ENCODE assay signal across 12 cellular contexts in the genomic region with DNA sequence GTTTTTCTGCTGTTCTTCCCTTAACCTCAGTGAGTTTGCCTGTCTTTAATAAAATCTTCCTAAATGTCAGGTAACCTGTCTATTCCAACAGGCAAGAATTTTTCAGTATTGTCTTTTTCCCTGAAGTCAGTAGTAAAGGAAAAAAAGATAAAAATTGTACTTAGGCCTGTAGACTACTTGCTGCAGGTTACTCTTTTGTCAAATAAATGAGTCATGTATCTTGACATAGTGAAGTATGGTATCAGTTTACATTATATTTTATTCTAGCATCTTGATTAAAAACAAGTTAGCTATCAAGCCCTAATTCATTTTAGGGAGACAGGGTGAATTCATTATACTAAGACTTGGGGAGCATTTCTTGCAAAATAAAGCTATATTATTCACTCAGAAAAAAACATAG.
"Had no signal": no experiment of that assay in that cellular context is flagged by ENCODE, and none has a peak within 500 bp of the region (broad histone marks: within the 10 kb centered on the region; RNA-seq: fewer than 3 reads in every experiment).

No MANE protein-coding gene starts in this region.

- H3K27ac Mint-ChIP-seq: activated T-helper 1 cell treated with anti-CD3 and anti-CD28 coated beads, Interleukin-12 subunit alpha, Interleukin-12 subunit beta, Interleukin-2, Interleukin-4 antibody, amounts not matched to agents 30 ng/mL and 10 ng/mL and 1 ng/mL, durations not matched to agents 14 hours and 24 hours and 36 hours had no signal

- H3K4me3 ChIP-seq: heart right ventricle, left ventricle myocardium inferior, skin epidermis, uterus had no signal

- H3K27me3 Mint-ChIP-seq: activated naive CD8-positive, alpha-beta T cell treated with anti-CD3 and anti-CD28 coated beads, Interleukin-2, amount 10 ng/mL, durations not matched to agents 7 days and 5 days had no signal

- H3K4me3 Mint-ChIP-seq: activated T-helper 1 cell treated with anti-CD3 and anti-CD28 coated beads, Interleukin-12 subunit alpha, Interleukin-12 subunit beta, Interleukin-2, Interleukin-4 antibody, amounts not matched to agents 30 ng/mL and 10 ng/mL and 1 ng/mL, durations not matched to agents 14 hours and 24 hours and 36 hours; T-helper 1 cell treated with Interleukin-12 subunit alpha and Interleukin-12 subunit beta and Interleukin-4 antibody, amounts not matched to agents 30 μg/mL and 1 μg/mL, for 36 hours had no signal

- DNase-seq: activated CD4-positive, alpha-beta T cell treated with anti-CD3 and anti-CD28 coated beads, Interleukin-2, amount 50 U/mL, for 1 hour; activated naive CD8-positive, alpha-beta T cell treated with anti-CD3 and anti-CD28 coated beads, Interleukin-2, amount 10 ng/mL, durations not matched to agents 7 days and 5 days; aorta; heart right ventricle; left ventricle myocardium inferior; mesendoderm; stimulated activated CD4-positive, alpha-beta T cell treated with anti-CD3 and anti-CD28 coated beads, Interleukin-4, amount 100 ng/mL, for 4 hours; uterus had no signal

- ATAC-seq: SK-N-SH treated with all-trans-retinoic acid at 6 μM for 48 hours had no signal

- H3K36me3 ChIP-seq: left ventricle myocardium inferior, uterus had no signal

- H3K27ac ChIP-seq: heart right ventricle, left ventricle myocardium inferior, uterus had no signal

- H3K9me3 Mint-ChIP-seq: activated naive CD8-positive, alpha-beta T cell treated with anti-CD3 and anti-CD28 coated beads, Interleukin-2, amount 10 ng/mL, durations not matched to agents 7 days and 5 days; activated T-helper 1 cell treated with anti-CD3 and anti-CD28 coated beads, Interleukin-12 subunit alpha, Interleukin-12 subunit beta, Interleukin-2, Interleukin-4 antibody, amounts not matched to agents 30 ng/mL and 10 ng/mL and 1 ng/mL, durations not matched to agents 14 hours and 24 hours and 36 hours; T-helper 1 cell treated with Interleukin-12 subunit alpha and Interleukin-12 subunit beta and Interleukin-4 antibody, amounts not matched to agents 30 μg/mL and 1 μg/mL, for 36 hours had no signal

- H3K4me1 ChIP-seq: left ventricle myocardium inferior, uterus had no signal

- H3K27me3 ChIP-seq: uterus had no signal

- H3K9me3 ChIP-seq: heart right ventricle, left ventricle myocardium inferior, uterus had no signal
